In the genomic region with DNA sequence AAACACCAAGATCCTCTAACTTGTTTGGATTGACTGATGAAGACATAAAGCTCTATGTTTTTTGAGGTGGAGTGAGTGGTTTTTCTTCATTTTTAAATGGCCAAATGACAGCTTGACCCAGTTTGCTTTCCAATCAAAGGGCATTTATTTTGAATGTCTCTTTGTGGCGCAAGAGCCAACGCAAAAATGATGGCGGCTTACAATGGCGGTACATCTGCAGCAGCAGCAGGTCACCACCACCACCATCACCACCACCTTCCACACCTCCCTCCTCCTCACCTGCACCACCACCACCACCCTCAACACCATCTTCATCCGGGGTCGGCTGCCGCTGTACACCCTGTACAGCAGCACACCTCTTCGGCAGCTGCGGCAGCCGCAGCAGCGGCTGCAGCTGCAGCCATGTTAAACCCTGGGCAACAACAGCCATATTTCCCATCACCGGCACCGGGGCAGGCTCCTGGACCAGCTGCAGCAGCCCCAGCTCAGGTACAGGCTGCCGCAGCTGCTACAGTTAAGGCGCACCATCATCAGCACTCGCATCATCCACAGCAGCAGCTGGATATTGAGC, we compare ENCODE assay signal across 8 cellular contexts. TPM values are rescaled to one million over a fixed set of nuclear protein-coding genes. Genes with fewer than 3 reads are reported as not detected.
DNase-seq lines count a peak whose midpoint lies in the region; ATAC-seq and TF ChIP-seq lines count a peak whose summit lies in the region.

No MANE protein-coding gene starts in this region.

- H3K9me3 ChIP-seq in heart left ventricle (no peaks in the 10 kb centered on the region), left lung (no peaks in the 10 kb centered on the region), tibial nerve (no peaks in the 10 kb centered on the region)

- H3K4me3 ChIP-seq in heart left ventricle (peak overlapping the region in 10 of 12 donors; percentile 69 to 97 (median 90)), left lung (peak overlapping the region; percentile 86 to 87), tibial nerve (peak overlapping the region; percentile 65 to 94 (median 87))

- TF ChIP-seq CTCF in heart left ventricle (IDR thresholded peaks at IDR 0.05) (no peak), left lung (IDR thresholded peaks at IDR 0.05) (no peak), tibial nerve (IDR thresholded peaks at IDR 0.05) (no peak)

- ATAC-seq in heart left ventricle (no peak), left lung (no peak), HG03378 (IDR thresholded peaks at IDR 0.05; ENCODE audit: unreplicated experiment) (no peak)
- no peak for ATAC-seq in activated naive CD8-positive, alpha-beta T cell treated with anti-CD3 and anti-CD28 coated beads, Interleukin-2, amount 10 ng/mL, durations not matched to agents 7 days and 5 days (ENCODE audit: low read depth)

- H3K9me3 Mint-ChIP-seq in activated naive CD8-positive, alpha-beta T cell treated with anti-CD3 and anti-CD28 coated beads, Interleukin-2, amount 10 ng/mL, durations not matched to agents 7 days and 5 days = no peaks in the 10 kb centered on the region

- peak overlapping the region; percentile 78 for H3K27ac Mint-ChIP-seq in activated naive CD8-positive, alpha-beta T cell treated with anti-CD3 and anti-CD28 coated beads, Interleukin-2, amount 10 ng/mL, durations not matched to agents 7 days and 5 days

- WGBS in heart left ventricle, 4 donors = 97 to 98% (median 97%) methylated on average over 11 to 16 of the region's 16 CpGs
- WGBS in tibial nerve, 2 donors = 95 to 99% methylated on average over 13 to 16 of the region's 16 CpGs

- peaks cover 60% of the 10 kb centered on the region for H3K4me1 Mint-ChIP-seq in activated naive CD8-positive, alpha-beta T cell treated with anti-CD3 and anti-CD28 coated beads, Interleukin-2, amount 10 ng/mL, durations not matched to agents 7 days and 5 days

- H3K4me1 ChIP-seq in heart left ventricle (peaks cover 6 to 60% (median 53%) of the 10 kb centered on the region in 12 donors), left lung (peaks cover 11 to 56% of the 10 kb centered on the region in 2 donors), tibial nerve (peaks cover 0 to 50% (median 26%) of the 10 kb centered on the region in 4 donors)

- TF ChIP-seq POLR2A in heart left ventricle (IDR thresholded peaks at IDR 0.05) (no peak), tibial nerve (IDR thresholded peaks at IDR 0.05) (no peak)

- H3K27ac ChIP-seq in heart left ventricle (peak overlapping the region in 4 of 12 donors; percentile 91 to 97 (median 94)), left lung (no peak overlapping the region), tibial nerve (peak overlapping the region in 2 of 4 donors; percentile 94)

- peaks cover 4% of the 10 kb centered on the region for H3K27me3 Mint-ChIP-seq in activated naive CD8-positive, alpha-beta T cell treated with anti-CD3 and anti-CD28 coated beads, Interleukin-2, amount 10 ng/mL, durations not matched to agents 7 days and 5 days

- H3K27me3 ChIP-seq in heart left ventricle = no peaks in the 10 kb centered on the region
- H3K27me3 ChIP-seq in left lung = no peaks in the 10 kb centered on the region
- H3K27me3 ChIP-seq in tibial nerve = no peaks in the 10 kb centered on the region

- H3K36me3 Mint-ChIP-seq in activated naive CD8-positive, alpha-beta T cell treated with anti-CD3 and anti-CD28 coated beads, Interleukin-2, amount 10 ng/mL, durations not matched to agents 7 days and 5 days = peaks cover 8% of the 10 kb centered on the region

- H3K4me3 Mint-ChIP-seq in activated naive CD8-positive, alpha-beta T cell treated with anti-CD3 and anti-CD28 coated beads, Interleukin-2, amount 10 ng/mL, durations not matched to agents 7 days and 5 days = peak overlapping the region; percentile 89

- POLR2A ChIA-PET in activated naive CD8-positive, alpha-beta T cell treated with anti-CD3 and anti-CD28 coated beads, Interleukin-2, amount 10 ng/mL, durations not matched to agents 7 days and 5 days (lab: Charles Lee) = interaction anchor here (0.6 to 1.3 kb wide), 3 partner anchors 33 to 588 kb away, joined by 3 to 6 read pairs (median 3); no protein-coding TSS in a partner anchor

- H3K36me3 ChIP-seq in heart left ventricle = no peaks in the 10 kb centered on the region
- H3K36me3 ChIP-seq in left lung = no peaks in the 10 kb centered on the region
- no peaks in the 10 kb centered on the region for H3K36me3 ChIP-seq in tibial nerve

- intact Hi-C loops in heart left ventricle (cut with DNase I) (loop anchor here in 6 of 10 donors (5.0 to 10.0 kb wide), 7 partner anchors 56 to 151 kb away; a partner anchor contains a TSS), cardiac septum (cut with DNase I) (no loop called here), left lung (cut with DNase I) (no loop called here)

- DNase-seq in heart left ventricle = no peak
- DNase-seq in cardiac septum (ENCODE audit: low spot score) = no peak
- DNase-seq in activated naive CD8-positive, alpha-beta T cell treated with anti-CD3 and anti-CD28 coated beads, Interleukin-2, amount 10 ng/mL, durations not matched to agents 7 days and 5 days = no peak
- peak in 1 of 2 donors; percentile 73 for DNase-seq in left lung
- no peak for DNase-seq in tibial nerve (ENCODE audit: low spot score in 2 of 2)
- no peak for DNase-seq in KG1 (lab: John Stamatoyannopoulos, UW)
- no peak for DNase-seq in AML-193 (lab: John Stamatoyannopoulos, UW)

- TF ChIP-seq EP300 in tibial nerve (IDR thresholded peaks at IDR 0.05) = no peak

RNA-seq across cellular contexts. Expression of a gene that starts 0.3 kb away (rescaled TPM):
- total RNA-seq in heart left ventricle = 10 to 100 TPM; 14.5 to 29.1 (median 21.5) TPM
- 1 to 10 TPM; 8.1 to 9.5 TPM for polyA plus RNA-seq in heart left ventricle
- total RNA-seq in cardiac septum = 21.4 TPM
- 10 to 100 TPM; 12.8 to 14.4 TPM for total RNA-seq in activated naive CD8-positive, alpha-beta T cell treated with anti-CD3 and anti-CD28 coated beads, Interleukin-2, amount 10 ng/mL, durations not matched to agents 7 days and 5 days
- 10 to 100 TPM; 19.1 to 21.3 TPM for total RNA-seq in left lung
- total RNA-seq in tibial nerve = 10 to 100 TPM; 24.7 to 37.5 (median 32.4) TPM

Comparison
In these comparisons a context has a peak if more than half of its experiments do, and no peak if none do; other contexts are left out.
1. intact Hi-C loops: an anchor here in heart left ventricle (5.0 to 10.0 kb wide); none called in cardiac septum and left lung.